Comparison of ENCODE assay signal across 12 cellular contexts in the genomic region with DNA sequence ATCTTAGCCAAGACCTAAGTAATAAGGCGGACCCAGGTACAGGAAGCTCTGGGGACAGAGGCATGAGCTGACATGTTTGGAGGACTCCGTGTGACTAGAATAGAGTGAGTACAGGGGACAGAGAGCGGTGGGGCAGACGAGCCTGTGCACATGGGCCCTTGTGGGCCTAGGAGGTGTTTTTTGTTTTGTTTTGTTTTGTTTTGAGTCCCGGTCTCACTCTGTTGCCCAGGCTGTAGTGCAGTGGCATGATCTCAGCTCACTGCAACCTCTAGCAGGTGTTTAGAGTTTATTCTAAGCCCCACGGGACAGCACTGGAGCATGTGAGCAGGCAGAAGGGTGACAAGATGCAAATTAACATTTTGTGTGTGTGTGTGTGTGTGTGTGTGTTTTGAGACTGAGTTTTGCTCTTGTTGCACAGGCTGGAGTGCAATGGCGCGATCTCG. TPM values are rescaled to one million over a fixed set of nuclear protein-coding genes. Genes with fewer than 3 reads are reported as not detected.
DNase-seq lines count a peak whose midpoint lies in the region; ATAC-seq and TF ChIP-seq lines count a peak whose summit lies in the region.
"Had no signal": no experiment of that assay in that cellular context is flagged by ENCODE, and none has a peak within 500 bp of the region (broad histone marks: within the 10 kb centered on the region; RNA-seq: fewer than 3 reads in every experiment).

No MANE protein-coding gene starts in this region.

- no peaks in the 10 kb centered on the region for H3K27me3 ChIP-seq in prostate gland (replicated peaks; ENCODE audit: insufficient read depth)

- H3K27ac ChIP-seq in prostate gland (no peak overlapping the region), caudate nucleus (ENCODE audit: low read depth, low read length) (no peak overlapping the region)

- intact Hi-C loops in prostate gland (cut with DNase I), result loop anchor here (5.0 kb wide), 2 partner anchors 42 to 53 kb away; no protein-coding TSS in a partner anchor

- DNase-seq in DMS53 (lab: John Stamatoyannopoulos, UW) (peak; percentile 39), DMS53 treated with DMSO at 0.1 percent for 48 hours (lab: John Stamatoyannopoulos, UW; ENCODE audit: unreplicated experiment) (no peak), germinal center (ENCODE audit: low spot score) (peak; percentile 75), prostate gland (ENCODE audit: low spot score) (no peak), caudate nucleus (lab: John Stamatoyannopoulos, UW) (no peak), A172 (ENCODE audit: low spot score) (no peak)
- DNase-seq: 8988T; activated CD4-positive, alpha-beta T cell treated with anti-CD3 and anti-CD28 coated beads for 1 hour; NCI-H187 treated with DMSO at 0.1 percent for 48 hours; stimulated activated CD4-positive, alpha-beta T cell treated with anti-CD3 and anti-CD28 coated beads, Interleukin-4, amount 100 ng/mL, for 24 hours had no signal

- no peak for TF ChIP-seq CTCF in prostate gland (IDR thresholded peaks at IDR 0.05)

- no peak for TF ChIP-seq POLR2A in prostate gland (IDR thresholded peaks at IDR 0.05)

- H3K9me3 ChIP-seq in prostate gland, result no peaks in the 10 kb centered on the region

- ATAC-seq in GM21360 (IDR thresholded peaks at IDR 0.05; ENCODE audit: unreplicated experiment) (peak; percentile 34), HG03520 (IDR thresholded peaks at IDR 0.05; ENCODE audit: unreplicated experiment) (peak; percentile 32)

- WGBS in prostate gland, result 80% methylated on average over 9 of the region's 9 CpGs

- H3K4me3 ChIP-seq in prostate gland, result no peak overlapping the region

- no peaks in the 10 kb centered on the region for H3K4me1 ChIP-seq in prostate gland (replicated peaks)

- H3K36me3 ChIP-seq in prostate gland, result no peaks in the 10 kb centered on the region

RNA-seq across cellular contexts. Expression of a gene that starts 3.1 kb away (rescaled TPM):
- total RNA-seq in prostate gland, result 10 to 100 TPM; 23.4 to 84.6 TPM
- total RNA-seq in A172 (2014; rRNA removed; shearing (Covaris generic)), result 21.4 and 23.6 TPM in 2 replicates

RNA-seq across cellular contexts. Expression of a gene that starts 46.2 kb away (rescaled TPM):
- total RNA-seq in prostate gland, result 10 to 100 TPM; 28.1 to 28.2 TPM
- total RNA-seq in A172 (2014; rRNA removed; shearing (Covaris generic)), result 49.7 and 50.5 TPM in 2 replicates

RNA-seq across cellular contexts. Expression of a gene that starts 53.3 kb away (rescaled TPM):
- total RNA-seq in prostate gland, result 10 to 100 TPM in 1 of 2 donors, 1 to 10 TPM in 1; 3.1 to 16.5 TPM
- total RNA-seq in A172 (2014; rRNA removed; shearing (Covaris generic)), result 1.6 and 3.4 TPM in 2 replicates

Comparison
In these comparisons a context has a peak if more than half of its experiments do, and no peak if none do; other contexts are left out.
1. DNase-seq: peak in DMS53 (single experiment) and germinal center (single experiment); none in DMS53 treated with DMSO at 0.1 percent for 48 hours (single experiment), prostate gland (single experiment), caudate nucleus (0 of 61) and A172 (single experiment).